Comparison of ENCODE assay signal across 11 cellular contexts in the genomic region with DNA sequence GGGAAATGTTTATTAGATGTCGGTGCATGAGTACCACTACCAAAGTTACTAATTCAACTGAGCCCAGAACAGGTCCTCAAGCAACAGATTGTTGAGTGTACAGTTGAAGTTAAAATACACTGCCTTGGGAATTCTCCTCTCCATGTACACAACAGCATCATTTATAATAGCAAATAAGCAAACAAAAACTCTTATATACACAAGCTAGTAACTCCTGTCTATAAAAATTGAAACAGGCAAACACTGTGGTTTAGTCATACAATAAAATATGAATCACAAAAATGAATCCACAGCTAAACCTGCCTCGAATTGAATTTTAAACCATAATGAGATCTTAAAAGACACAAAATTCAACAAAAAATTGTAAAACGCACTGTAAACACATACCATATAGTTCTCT.
"Had no signal": no experiment of that assay in that cellular context is flagged by ENCODE, and none has a peak within 500 bp of the region (broad histone marks: within the 10 kb centered on the region; RNA-seq: fewer than 3 reads in every experiment).

No MANE protein-coding gene starts in this region.

- ATAC-seq: HCT116, K562 had no signal

- H3K4me3 ChIP-seq: GM23248, HAP-1, K562 had no signal

- FAIRE-seq: HTR-8/SVneo, K562 had no signal

- H3K36me3 ChIP-seq: HAP-1 had no signal

- H3K9me3 ChIP-seq: HAP-1 had no signal

- H3K4me1 ChIP-seq: HAP-1 had no signal

- H3K27ac ChIP-seq: GM23248, HL-60 had no signal

- DNase-seq: GM23248, GOT3, H7, HFFc6, IMR-90, KG1 had no signal
